ENCODE assay signal across 25 cellular contexts in genomic region chr7:158694650-158695049, GRCh38.
"Had no signal": no experiment of that assay in that cellular context is flagged by ENCODE, and none has a peak within 500 bp of the region (broad histone marks: within the 10 kb centered on the region; RNA-seq: fewer than 3 reads in every experiment).

No MANE protein-coding gene starts in this region.

- H3K36me3 Mint-ChIP-seq: activated naive CD8-positive, alpha-beta T cell had no signal

- DNase-seq: activated B cell treated with CpG ODN at 0.5 μM for 24 hours; activated CD8-positive, alpha-beta T cell treated with anti-CD3 and anti-CD28 coated beads for 36 hours; activated effector memory CD4-positive, alpha-beta T cell treated with Interleukin-2 at 50 U/mL for 16 hours; activated naive CD4-positive, alpha-beta T cell treated with Interleukin-2 at 50 U/mL for 16 hours; activated T-cell treated with anti-CD3 and anti-CD28 coated beads, Interleukin-2, amount 50 U/mL, for 4 hours; dorsolateral prefrontal cortex; effector memory CD4-positive, alpha-beta T cell; left cardiac atrium; left ventricle myocardium superior; mucosa of descending colon; right cardiac atrium; stimulated activated CD4-positive, alpha-beta T cell treated with anti-CD3 and anti-CD28 coated beads, Interleukin-15, amount 100 ng/mL, for 24 hours; stimulated activated CD4-positive, alpha-beta T cell treated with anti-CD3 and anti-CD28 coated beads, Interleukin-2, amount 100 ng/mL, for 24 hours; stimulated activated naive CD8-positive, alpha-beta T cell treated with anti-CD3 and anti-CD28 coated beads, Interleukin-15, Interleukin-2, amounts not matched to agents 100 U/mL and 50 U/mL, for 24 hours; T-cell; T-helper 9 cell; testis; trophoblast cell had no signal

- H3K4me3 Mint-ChIP-seq: activated B cell treated with CpG ODN at 0.5 μM for 24 hours; activated CD8-positive, alpha-beta T cell treated with anti-CD3 and anti-CD28 coated beads for 36 hours; activated naive CD8-positive, alpha-beta T cell; activated T-cell treated with anti-CD3 and anti-CD28 coated beads, Interleukin-2, amount 50 U/mL, for 4 hours; brain; natural killer cell treated with Interleukin-12 subunit alpha and Interleukin-12 subunit beta and Interleukin-15 and Interleukin-18, amount 100 ng/mL, for 72 hours; T-cell had no signal

- H3K27ac Mint-ChIP-seq: activated B cell treated with CpG ODN at 0.5 μM for 24 hours; activated CD8-positive, alpha-beta T cell treated with anti-CD3 and anti-CD28 coated beads for 36 hours; activated naive CD8-positive, alpha-beta T cell had no signal

- H3K4me3 ChIP-seq: ascending aorta, cardiac muscle cell, coronary artery, dorsolateral prefrontal cortex, mucosa of descending colon, testis, vagina had no signal

- H3K9me3 Mint-ChIP-seq: activated B cell treated with CpG ODN at 0.5 μM for 24 hours; activated CD8-positive, alpha-beta T cell treated with anti-CD3 and anti-CD28 coated beads for 36 hours; activated T-cell treated with anti-CD3 and anti-CD28 coated beads, Interleukin-2, amount 50 U/mL, for 4 hours; brain; natural killer cell treated with Interleukin-12 subunit alpha and Interleukin-12 subunit beta and Interleukin-15 and Interleukin-18, amount 100 ng/mL, for 72 hours; T-cell had no signal

- H3K27me3 Mint-ChIP-seq: activated B cell treated with CpG ODN at 0.5 μM for 24 hours; activated CD8-positive, alpha-beta T cell treated with anti-CD3 and anti-CD28 coated beads for 36 hours; activated naive CD8-positive, alpha-beta T cell; brain; natural killer cell treated with Interleukin-12 subunit alpha and Interleukin-12 subunit beta and Interleukin-15 and Interleukin-18, amount 100 ng/mL, for 72 hours; T-cell had no signal

- H3K9me3 ChIP-seq: ascending aorta, mucosa of descending colon, testis, vagina had no signal

- H3K36me3 ChIP-seq: cardiac muscle cell, vagina had no signal

- ATAC-seq: activated CD8-positive, alpha-beta T cell treated with anti-CD3 and anti-CD28 coated beads for 36 hours; activated T-cell treated with anti-CD3 and anti-CD28 coated beads, Interleukin-2, amount 50 U/mL, for 4 hours; left cardiac atrium; left ventricle myocardium superior; mucosa of descending colon; stimulated activated naive CD8-positive, alpha-beta T cell treated with anti-CD3 and anti-CD28 coated beads, Interleukin-15, Interleukin-2, amounts not matched to agents 100 U/mL and 50 U/mL, for 24 hours; T-cell had no signal

- H3K4me1 ChIP-seq: ascending aorta had no signal

- H3K27ac ChIP-seq: ascending aorta, cardiac muscle cell, coronary artery, testis, vagina had no signal
